13 cellular contexts compared by ENCODE assay signal in genomic region chr14:68261092-68261842, GRCh38.
DNase-seq lines count a peak whose midpoint lies in the region; ATAC-seq and TF ChIP-seq lines count a peak whose summit lies in the region.
"Had no signal": no experiment of that assay in that cellular context is flagged by ENCODE, and none has a peak within 500 bp of the region (broad histone marks: within the 10 kb centered on the region; RNA-seq: fewer than 3 reads in every experiment).

No MANE protein-coding gene starts in this region.

- H3K36me3 Mint-ChIP-seq in activated T-cell treated with anti-CD3 and anti-CD28 coated beads, Interleukin-2, amount 50 U/mL, for 24 hours (ENCODE audit: low read depth) = no peaks in the 10 kb centered on the region
- peaks cover 2% of the 10 kb centered on the region for H3K36me3 Mint-ChIP-seq in T-helper 17 cell (ENCODE audit: low read depth)
- no peaks in the 10 kb centered on the region for H3K36me3 Mint-ChIP-seq in activated CD4-positive, alpha-beta memory T cell treated with anti-CD3 and anti-CD28 coated beads for 36 hours

- no peak overlapping the region for H3K4me3 Mint-ChIP-seq in activated T-cell treated with anti-CD3 and anti-CD28 coated beads, Interleukin-2, amount 50 U/mL, for 24 hours
- peak overlapping the region; percentile 60 for H3K4me3 Mint-ChIP-seq in T-helper 17 cell
- peak overlapping the region; percentile 43 to 66 for H3K4me3 Mint-ChIP-seq in stimulated activated naive CD8-positive, alpha-beta T cell treated with anti-CD3 and anti-CD28 coated beads, Interleukin-15, amount 100 ng/mL, for 72 hours
- no peak overlapping the region for H3K4me3 Mint-ChIP-seq in activated CD4-positive, alpha-beta memory T cell treated with anti-CD3 and anti-CD28 coated beads for 36 hours

- no peaks in the 10 kb centered on the region for H3K27me3 ChIP-seq in iPS DF 6.9 (ENCODE audit: control insufficient read depth, insufficient read depth, low read length)

- intact Hi-C loops in activated CD4-positive, alpha-beta memory T cell treated with anti-CD3 and anti-CD28 coated beads for 36 hours (cut with micrococcal nuclease) = no loop called here
- intact Hi-C loops in lower leg skin (cut with DNase I; ENCODE audit: low total_unique reads) = no loop called here

- POLR2A ChIA-PET in activated CD4-positive, alpha-beta memory T cell treated with anti-CD3 and anti-CD28 coated beads for 36 hours (lab: Charles Lee) = no interaction called here

- H3K27ac Mint-ChIP-seq in activated T-cell treated with anti-CD3 and anti-CD28 coated beads, Interleukin-2, amount 50 U/mL, for 24 hours = peak overlapping the region; percentile 50
- peak overlapping the region; percentile 90 for H3K27ac Mint-ChIP-seq in T-helper 17 cell
- H3K27ac Mint-ChIP-seq in stimulated activated naive CD8-positive, alpha-beta T cell treated with anti-CD3 and anti-CD28 coated beads, Interleukin-15, amount 100 ng/mL, for 72 hours = peak overlapping the region in 1 of 2 donors; percentile 88
- H3K27ac Mint-ChIP-seq in activated CD4-positive, alpha-beta memory T cell treated with anti-CD3 and anti-CD28 coated beads for 36 hours = no peak overlapping the region

- peaks cover 61% of the 10 kb centered on the region for H3K4me1 Mint-ChIP-seq in activated T-cell treated with anti-CD3 and anti-CD28 coated beads, Interleukin-2, amount 50 U/mL, for 24 hours (ENCODE audit: low read depth)
- peaks cover 44% of the 10 kb centered on the region for H3K4me1 Mint-ChIP-seq in T-helper 17 cell
- H3K4me1 Mint-ChIP-seq in stimulated activated naive CD8-positive, alpha-beta T cell treated with anti-CD3 and anti-CD28 coated beads, Interleukin-15, amount 100 ng/mL, for 72 hours = peaks cover 62% of the 10 kb centered on the region
- peaks cover 37% of the 10 kb centered on the region for H3K4me1 Mint-ChIP-seq in activated CD4-positive, alpha-beta memory T cell treated with anti-CD3 and anti-CD28 coated beads for 36 hours (ENCODE audit: low read depth)

- CTCF ChIA-PET in activated CD4-positive, alpha-beta memory T cell treated with anti-CD3 and anti-CD28 coated beads for 36 hours (lab: Charles Lee) = interaction anchor here (0.7 to 1.1 kb wide), 2 partner anchors 17 to 583 kb away, joined by 3 to 4 read pairs; no protein-coding TSS in a partner anchor

- peaks cover 11% of the 10 kb centered on the region for H3K4me1 ChIP-seq in iPS DF 6.9 (ENCODE audit: control insufficient read depth, insufficient read depth, low read length)

- peak; percentile 57 for ATAC-seq in T-helper 17 cell
- ATAC-seq in stimulated activated naive CD8-positive, alpha-beta T cell treated with anti-CD3 and anti-CD28 coated beads, Interleukin-15, amount 100 ng/mL, for 72 hours = no peak
- ATAC-seq: Panc1 had no signal

- H3K9me3 ChIP-seq in T-helper 17 cell (ENCODE audit: control insufficient read depth, low read length, poor library complexity, severe bottlenecking) (no peaks in the 10 kb centered on the region), iPS DF 6.9 (ENCODE audit: control insufficient read depth, insufficient read depth, low read length) (no peaks in the 10 kb centered on the region)

- H3K4me3 ChIP-seq in iPS DF 6.9 (ENCODE audit: low read length) = no peak overlapping the region
- H3K4me3 ChIP-seq in lower leg skin (ENCODE audit: low read depth, poor library complexity, severe bottlenecking) = no peak overlapping the region

- WGBS in iPS DF 6.9 (ENCODE audit: insufficient coverage, insufficient read length) = no CpG with 5 or more reads among the region's 10 CpGs
- 71 to 77% methylated on average over 10 of the region's 10 CpGs for WGBS in lower leg skin, 2 donors

- H3K27ac ChIP-seq in iPS DF 6.9 (ENCODE audit: low read length) = no peak overlapping the region

- no peak for TF ChIP-seq POLR2A in lower leg skin (IDR thresholded peaks at IDR 0.05)

- no peaks in the 10 kb centered on the region for H3K27me3 Mint-ChIP-seq in activated T-cell treated with anti-CD3 and anti-CD28 coated beads, Interleukin-2, amount 50 U/mL, for 24 hours
- H3K27me3 Mint-ChIP-seq in T-helper 17 cell = no peaks in the 10 kb centered on the region
- H3K27me3 Mint-ChIP-seq in stimulated activated naive CD8-positive, alpha-beta T cell treated with anti-CD3 and anti-CD28 coated beads, Interleukin-15, amount 100 ng/mL, for 72 hours = no peaks in the 10 kb centered on the region
- H3K27me3 Mint-ChIP-seq in activated CD4-positive, alpha-beta memory T cell treated with anti-CD3 and anti-CD28 coated beads for 36 hours = no peaks in the 10 kb centered on the region

- DNase-seq in activated T-cell treated with anti-CD3 and anti-CD28 coated beads, Interleukin-2, amount 50 U/mL, for 24 hours = no peak
- no peak for DNase-seq in activated T-cell treated with anti-CD3 and anti-CD28 coated beads, Interleukin-2, amount 50 U/mL, for 48 hours
- DNase-seq in T-helper 17 cell (no peak), iPS DF 6.9 (ENCODE audit: low read depth, low spot score) (peak; percentile 54), hepatic stellate cell (ENCODE audit: low spot score) (no peak), lower leg skin (ENCODE audit: low spot score in 2 of 2) (no peak)
- no peak for DNase-seq in stimulated activated naive CD8-positive, alpha-beta T cell treated with anti-CD3 and anti-CD28 coated beads, Interleukin-15, amount 100 ng/mL, for 72 hours
- no peak for DNase-seq in activated CD4-positive, alpha-beta memory T cell treated with anti-CD3 and anti-CD28 coated beads for 36 hours
- DNase-seq: anterior cingulate cortex, DMS 273 treated with DMSO at 0.1 percent for 48 hours, foreskin fibroblast, MV-4-11 had no signal

- H3K9me3 Mint-ChIP-seq in activated T-cell treated with anti-CD3 and anti-CD28 coated beads, Interleukin-2, amount 50 U/mL, for 24 hours = no peaks in the 10 kb centered on the region
- no peaks in the 10 kb centered on the region for H3K9me3 Mint-ChIP-seq in stimulated activated naive CD8-positive, alpha-beta T cell treated with anti-CD3 and anti-CD28 coated beads, Interleukin-15, amount 100 ng/mL, for 72 hours
- no peaks in the 10 kb centered on the region for H3K9me3 Mint-ChIP-seq in activated CD4-positive, alpha-beta memory T cell treated with anti-CD3 and anti-CD28 coated beads for 36 hours

- no peaks in the 10 kb centered on the region for H3K36me3 ChIP-seq in iPS DF 6.9 (ENCODE audit: control insufficient read depth, insufficient read depth, low read length)

- no peak for TF ChIP-seq CTCF in lower leg skin (IDR thresholded peaks at IDR 0.05)

Comparison
In these comparisons a context has a peak if more than half of its experiments do, and no peak if none do; other contexts are left out.
1. H3K4me3 Mint-ChIP-seq: peak in T-helper 17 cell (single experiment) and stimulated activated naive CD8-positive, alpha-beta T cell treated with anti-CD3 and anti-CD28 coated beads, Interleukin-15, amount 100 ng/mL, for 72 hours (2 of 2); none in activated T-cell treated with anti-CD3 and anti-CD28 coated beads, Interleukin-2, amount 50 U/mL, for 24 hours (single experiment) and activated CD4-positive, alpha-beta memory T cell treated with anti-CD3 and anti-CD28 coated beads for 36 hours (single experiment).